17 cellular contexts compared by ENCODE assay signal in the genomic region with DNA sequence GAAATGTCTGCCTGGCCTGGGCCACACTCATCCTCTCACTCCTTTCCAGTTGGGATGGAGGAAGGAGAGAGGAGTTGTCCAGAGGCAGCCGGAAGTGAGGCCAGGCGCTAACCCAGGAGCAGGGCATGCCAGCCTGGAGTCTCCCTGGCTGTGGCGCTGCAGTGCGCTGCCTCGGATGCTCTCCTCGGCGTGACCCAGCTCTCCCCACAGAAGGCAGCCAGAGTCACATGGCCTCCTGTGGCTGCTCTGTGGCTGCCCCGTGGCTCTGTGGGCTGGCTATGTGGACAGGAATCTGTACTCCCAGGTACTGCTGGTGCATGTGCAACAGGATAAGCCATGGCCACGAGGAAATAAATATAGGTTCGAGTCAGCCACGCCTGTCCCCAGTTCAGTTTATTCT.
DNase-seq lines count a peak whose midpoint lies in the region; ATAC-seq, FAIRE-seq and TF ChIP-seq lines count a peak whose summit lies in the region.
"Had no signal": no experiment of that assay in that cellular context is flagged by ENCODE, and none has a peak within 500 bp of the region (broad histone marks: within the 10 kb centered on the region; RNA-seq: fewer than 3 reads in every experiment).

No MANE protein-coding gene starts in this region.

- peaks cover 8% of the 10 kb centered on the region for H3K27me3 Mint-ChIP-seq in activated CD8-positive, alpha-beta T cell treated with anti-CD3 and anti-CD28 coated beads, Interleukin-2, amount 10 ng/mL, durations not matched to agents 7 days and 5 days (ENCODE audit: low read depth)
- no peaks in the 10 kb centered on the region for H3K27me3 Mint-ChIP-seq in activated CD8-positive, alpha-beta T cell treated with anti-CD3 and anti-CD28 coated beads for 36 hours
- H3K27me3 Mint-ChIP-seq in nephron (ENCODE audit: low read depth) (no peaks in the 10 kb centered on the region), type B pancreatic cell (no peaks in the 10 kb centered on the region)

- H3K36me3 ChIP-seq in H1 (ENCODE audit: control insufficient read depth in 2 of 4, insufficient read depth in 4 of 4, low read length in 3 of 4), result peaks cover 0 to 3% (median under 1%) of the 10 kb centered on the region in 4 experiments; a peak in 1 of 8 replicates
- H3K36me3 ChIP-seq: adrenal gland, upper lobe of left lung had no signal

- H3K9me3 Mint-ChIP-seq in activated CD8-positive, alpha-beta T cell treated with anti-CD3 and anti-CD28 coated beads, Interleukin-2, amount 10 ng/mL, durations not matched to agents 7 days and 5 days (ENCODE audit: insufficient read depth), result no peaks in the 10 kb centered on the region
- no peaks in the 10 kb centered on the region for H3K9me3 Mint-ChIP-seq in activated CD8-positive, alpha-beta T cell treated with anti-CD3 and anti-CD28 coated beads for 36 hours
- no peaks in the 10 kb centered on the region for H3K9me3 Mint-ChIP-seq in nephron
- no peaks in the 10 kb centered on the region for H3K9me3 Mint-ChIP-seq in type B pancreatic cell
- H3K9me3 Mint-ChIP-seq: activated CD4-positive, alpha-beta memory T cell treated with anti-CD3 and anti-CD28 coated beads for 36 hours had no signal

- no peak for TF ChIP-seq EP300 in H1 (IDR thresholded peaks at IDR 0.05; ENCODE audit: borderline replicate concordance in 1 of 2, low read depth in 2 of 2, low read length in 2 of 2)

- no peak for TF ChIP-seq CTCF in activated CD8-positive, alpha-beta T cell treated with anti-CD3 and anti-CD28 coated beads for 36 hours (IDR thresholded peaks at IDR 0.05)
- TF ChIP-seq CTCF in H1 (IDR thresholded peaks at IDR 0.05; ENCODE audit: control extremely low read depth in 1 of 3, insufficient read depth in 1 of 3, low read depth in 1 of 3, low read length in 3 of 3) (peak in 2 of 3 experiments; percentile 2 to 23; a peak in 1 of 4 replicates), nephron (IDR thresholded peaks at IDR 0.05; ENCODE audit: unreplicated experiment in 3 of 3) (no peak), type B pancreatic cell (conservative IDR thresholded peaks at IDR 0.05) (no peak)

- no peaks in the 10 kb centered on the region for H3K36me3 Mint-ChIP-seq in activated CD8-positive, alpha-beta T cell treated with anti-CD3 and anti-CD28 coated beads, Interleukin-2, amount 10 ng/mL, durations not matched to agents 7 days and 5 days (ENCODE audit: low read depth)
- H3K36me3 Mint-ChIP-seq in activated CD8-positive, alpha-beta T cell treated with anti-CD3 and anti-CD28 coated beads for 36 hours (ENCODE audit: low read depth), result no peaks in the 10 kb centered on the region
- peaks cover 35% of the 10 kb centered on the region for H3K36me3 Mint-ChIP-seq in nephron (ENCODE audit: low read depth)
- peaks cover 11% of the 10 kb centered on the region for H3K36me3 Mint-ChIP-seq in type B pancreatic cell
- H3K36me3 Mint-ChIP-seq: activated CD4-positive, alpha-beta memory T cell treated with anti-CD3 and anti-CD28 coated beads for 36 hours; CD14-positive monocyte had no signal

- no peak overlapping the region for H3K4me2 ChIP-seq in H1 (ENCODE audit: insufficient read depth in 1 of 2, low read depth in 2 of 2, low read length in 2 of 2)

- no peak overlapping the region for H2BK15ac ChIP-seq in H1 (ENCODE audit: low read length)

- H4K91ac ChIP-seq in H1 (replicated peaks; ENCODE audit: insufficient read length, low read length), result no peak overlapping the region

- H3K23ac ChIP-seq in H1 (ENCODE audit: insufficient read length), result no peak overlapping the region

- no peak overlapping the region for H3K27ac Mint-ChIP-seq in activated CD8-positive, alpha-beta T cell treated with anti-CD3 and anti-CD28 coated beads, Interleukin-2, amount 10 ng/mL, durations not matched to agents 7 days and 5 days
- H3K27ac Mint-ChIP-seq in activated CD8-positive, alpha-beta T cell treated with anti-CD3 and anti-CD28 coated beads for 36 hours, result no peak overlapping the region
- H3K27ac Mint-ChIP-seq in nephron (peak overlapping the region; percentile 65 to 93 (median 68)), type B pancreatic cell (peak overlapping the region; percentile 57)
- H3K27ac Mint-ChIP-seq: activated CD4-positive, alpha-beta memory T cell treated with anti-CD3 and anti-CD28 coated beads for 36 hours had no signal

- 93% methylated on average over 11 of the region's 11 CpGs; no CpG with 5 or more reads in 1 of the 2 experiments for WGBS in H1 (ENCODE audit: extremely low coverage in 1 of 2, insufficient coverage in 1 of 2, insufficient read length in 1 of 2, insufficient replicate concordance in 2 of 2, low coverage in 1 of 2, low lambda C conversion rate in 2 of 2, missing lambda C conversion rate in 1 of 2), 2 experiments

- no peak overlapping the region for H2BK120ac ChIP-seq in H1 (replicated peaks; ENCODE audit: low read depth, low read length)

- no peak for TF ChIP-seq POLR2A in H1 (IDR thresholded peaks at IDR 0.05; ENCODE audit: control extremely low read depth in 1 of 2, low read depth in 2 of 2, low read length in 2 of 2)

- H4K20me1 ChIP-seq in H1 (replicated peaks in 1 of 2; ENCODE audit: control insufficient read depth in 1 of 2, insufficient read depth in 2 of 2, low read length in 2 of 2), result no peaks in the 10 kb centered on the region

- no peak overlapping the region for H3K56ac ChIP-seq in H1 (replicated peaks; ENCODE audit: insufficient read length, low read depth, low read length)

- peaks cover 0 to 10% (median 6%) of the 10 kb centered on the region in 4 experiments; a peak in 5 of 7 replicates for H3K4me1 ChIP-seq in H1 (replicated peaks in 1 of 4; ENCODE audit: control insufficient read depth in 3 of 4, insufficient read depth in 4 of 4, low read length in 3 of 4)

- no peak overlapping the region for H2AFZ ChIP-seq in H1 (ENCODE audit: low read length)

- no peak overlapping the region for H3K4ac ChIP-seq in H1 (replicated peaks; ENCODE audit: insufficient read length, low read depth, low read length)

- no peak overlapping the region for H2BK20ac ChIP-seq in H1 (ENCODE audit: low read length)

- POLR2A ChIA-PET in activated CD8-positive, alpha-beta T cell treated with anti-CD3 and anti-CD28 coated beads, Interleukin-2, amount 10 ng/mL, durations not matched to agents 7 days and 5 days (lab: Charles Lee), result no interaction called here
- POLR2A ChIA-PET in activated CD8-positive, alpha-beta T cell treated with anti-CD3 and anti-CD28 coated beads for 36 hours (lab: Charles Lee), result no interaction called here
- POLR2A ChIA-PET in H1 (lab: Charles Lee; ENCODE audit: partially characterized antibody), result no interaction called here

- peaks cover 7% of the 10 kb centered on the region for H3K4me1 Mint-ChIP-seq in activated CD8-positive, alpha-beta T cell treated with anti-CD3 and anti-CD28 coated beads, Interleukin-2, amount 10 ng/mL, durations not matched to agents 7 days and 5 days (ENCODE audit: low read depth)
- no peaks in the 10 kb centered on the region for H3K4me1 Mint-ChIP-seq in activated CD8-positive, alpha-beta T cell treated with anti-CD3 and anti-CD28 coated beads for 36 hours (ENCODE audit: low read depth)
- H3K4me1 Mint-ChIP-seq in nephron, result peaks cover 18% of the 10 kb centered on the region
- H3K4me1 Mint-ChIP-seq in type B pancreatic cell (ENCODE audit: unreplicated experiment), result peaks cover 14% of the 10 kb centered on the region
- H3K4me1 Mint-ChIP-seq: CD14-positive monocyte had no signal

- H3K4me3 Mint-ChIP-seq in activated CD8-positive, alpha-beta T cell treated with anti-CD3 and anti-CD28 coated beads, Interleukin-2, amount 10 ng/mL, durations not matched to agents 7 days and 5 days, result no peak overlapping the region
- H3K4me3 Mint-ChIP-seq in activated CD8-positive, alpha-beta T cell treated with anti-CD3 and anti-CD28 coated beads for 36 hours, result no peak overlapping the region
- H3K4me3 Mint-ChIP-seq in nephron, result no peak overlapping the region
- peak overlapping the region; percentile 38 for H3K4me3 Mint-ChIP-seq in type B pancreatic cell
- H3K4me3 Mint-ChIP-seq: activated CD4-positive, alpha-beta memory T cell treated with anti-CD3 and anti-CD28 coated beads for 36 hours; CD14-positive monocyte had no signal

- no peaks in the 10 kb centered on the region for H3K23me2 ChIP-seq in H1 (ENCODE audit: low read depth, low read length)

- H2BK12ac ChIP-seq in H1 (ENCODE audit: low read depth, low read length), result no peak overlapping the region

- no peaks in the 10 kb centered on the region; a peak in 1 of 7 replicates for H3K27me3 ChIP-seq in H1 (replicated peaks in 1 of 4; ENCODE audit: control insufficient read depth in 3 of 4, extremely low read depth in 1 of 4, insufficient read depth in 3 of 4, low read length in 3 of 4)
- H3K27me3 ChIP-seq: adrenal gland, upper lobe of left lung had no signal

- no peak overlapping the region for H2AK5ac ChIP-seq in H1 (ENCODE audit: low read depth, low read length)

- intact Hi-C loops in activated CD8-positive, alpha-beta T cell treated with anti-CD3 and anti-CD28 coated beads for 36 hours (cut with micrococcal nuclease), result no loop called here

- H3K9me3 ChIP-seq in H1 (ENCODE audit: insufficient read depth in 2 of 2, low read depth in 1 of 2, low read length in 1 of 2), result no peaks in the 10 kb centered on the region
- H3K9me3 ChIP-seq: adrenal gland, upper lobe of left lung had no signal

- no peak for FAIRE-seq in H1 (lab: Jason Lieb, UNC)
- FAIRE-seq: GM18507, small intestine had no signal

- H4K8ac ChIP-seq in H1 (ENCODE audit: extremely low read depth, insufficient read depth, low read length), result no peak overlapping the region

- no peak overlapping the region for H3K14ac ChIP-seq in H1 (ENCODE audit: insufficient read length)

- no peak overlapping the region for H3K4me3 ChIP-seq in H1 (ENCODE audit: extremely low read depth in 1 of 4, insufficient read depth in 2 of 4, low read depth in 3 of 4, low read length in 4 of 4)
- H3K4me3 ChIP-seq: adrenal gland, upper lobe of left lung had no signal

- CTCF ChIA-PET in activated CD8-positive, alpha-beta T cell treated with anti-CD3 and anti-CD28 coated beads, Interleukin-2, amount 10 ng/mL, durations not matched to agents 7 days and 5 days (lab: Charles Lee), result no interaction called here
- CTCF ChIA-PET in activated CD8-positive, alpha-beta T cell treated with anti-CD3 and anti-CD28 coated beads for 36 hours (lab: Charles Lee), result no interaction called here
- CTCF ChIA-PET in H1 (lab: Charles Lee; ENCODE audit: partially characterized antibody), result interaction anchor here (0.7 to 1.4 kb wide), 3 partner anchors 93 to 187 kb away, joined by 3 to 4 read pairs (median 3); no protein-coding TSS in a partner anchor

- no peaks in the 10 kb centered on the region for H3K79me2 ChIP-seq in H1 (ENCODE audit: control insufficient read depth in 1 of 2, insufficient read depth in 2 of 2, low read length in 2 of 2)

- H3K9ac ChIP-seq in H1 (replicated peaks in 1 of 4; ENCODE audit: extremely low read depth in 1 of 4, low read depth in 3 of 4, low read length in 3 of 4), result no peak overlapping the region

- TF ChIP-seq RAD21 in H1 (IDR thresholded peaks at IDR 0.05 in 1 of 2, conservative IDR thresholded peaks at IDR 0.05 in 1 of 2; ENCODE audit: low read depth in 2 of 2, low read length in 2 of 2), result 0 out of 4 replicates have a peak, but pooled peaks of 1 of the 2 experiments have one; percentile 11

- no peak overlapping the region for H4K5ac ChIP-seq in H1 (ENCODE audit: insufficient read length, low read depth, low read length)

- H2BK5ac ChIP-seq in H1 (ENCODE audit: low read depth, low read length), result no peak overlapping the region; the same call in 1 of the 2 replicates

- H3K18ac ChIP-seq in H1 (ENCODE audit: extremely low read depth, low read length), result no peak overlapping the region

- no peaks in the 10 kb centered on the region for H3K79me1 ChIP-seq in H1 (ENCODE audit: low read depth, low read length)

- no peak for ATAC-seq in activated CD8-positive, alpha-beta T cell treated with anti-CD3 and anti-CD28 coated beads, Interleukin-2, amount 10 ng/mL, durations not matched to agents 7 days and 5 days
- ATAC-seq in activated CD8-positive, alpha-beta T cell treated with anti-CD3 and anti-CD28 coated beads for 36 hours, result no peak
- no peak for ATAC-seq in HG02763 (IDR thresholded peaks at IDR 0.05; ENCODE audit: unreplicated experiment)
- ATAC-seq in GM18858 (IDR thresholded peaks at IDR 0.05; ENCODE audit: unreplicated experiment), result no peak

- DNase-seq in activated CD8-positive, alpha-beta T cell treated with anti-CD3 and anti-CD28 coated beads, Interleukin-2, amount 10 ng/mL, durations not matched to agents 7 days and 5 days, result peak; percentile 24
- DNase-seq in activated CD8-positive, alpha-beta T cell treated with anti-CD3 and anti-CD28 coated beads for 36 hours, result no peak
- DNase-seq in H1 (ENCODE audit: low read depth in 1 of 2, low spot score in 2 of 2), result no peak
- DNase-seq in type B pancreatic cell (ENCODE audit: extremely low spot score, unreplicated experiment), result no peak
- DNase-seq in stimulated activated CD8-positive, alpha-beta memory T cell treated with anti-CD3 and anti-CD28 coated beads, Interleukin-4, amount 100 ng/mL, for 48 hours, result no peak
- DNase-seq: activated CD4-positive, alpha-beta memory T cell treated with anti-CD3 and anti-CD28 coated beads for 36 hours; adrenal gland; KBM-7; nucleus accumbens; small intestine had no signal

- no peak overlapping the region for H3K27ac ChIP-seq in H1 (ENCODE audit: low read depth, low read length)
- H3K27ac ChIP-seq: 22Rv1 had no signal

Comparison
In these comparisons a context has a peak if more than half of its experiments do, and no peak if none do; other contexts are left out.
1. H3K27ac Mint-ChIP-seq: peak in nephron (3 of 3) and type B pancreatic cell (single experiment); none in activated CD8-positive, alpha-beta T cell treated with anti-CD3 and anti-CD28 coated beads, Interleukin-2, amount 10 ng/mL, durations not matched to agents 7 days and 5 days (single experiment) and activated CD8-positive, alpha-beta T cell treated with anti-CD3 and anti-CD28 coated beads for 36 hours (single experiment).
2. CTCF ChIP-seq: peak in H1 (2 of 3); none in activated CD8-positive, alpha-beta T cell treated with anti-CD3 and anti-CD28 coated beads for 36 hours (single experiment), nephron (0 of 3) and type B pancreatic cell (single experiment).